8 cellular contexts compared by ENCODE assay signal in genomic region chr3:148075829-148076716, GRCh38.
DNase-seq lines count a peak whose midpoint lies in the region; ATAC-seq and TF ChIP-seq lines count a peak whose summit lies in the region.

No MANE protein-coding gene starts in this region.

- DNase-seq in AG20443 (ENCODE audit: low spot score) (peak; percentile 66), Panc1 (ENCODE audit: low read depth, low spot score) (no peak), fibroblast of peridontal ligament (ENCODE audit: extremely low read depth) (peak; percentile 81), retina (peak; percentile 64)
- no peak for DNase-seq in stimulated activated CD4-positive, alpha-beta T cell treated with anti-CD3 and anti-CD28 coated beads, Interleukin-15, amount 100 ng/mL, for 24 hours

- no peaks in the 10 kb centered on the region for H3K27me3 ChIP-seq in Panc1 (ENCODE audit: control insufficient read depth, insufficient read depth, low read length)

- in situ Hi-C loops in Panc1 (cut with HindIII; ENCODE audit: low pct_unique_long_range_greater_than_20kb, low sequenced_read_pairs) = no loop called here

- no TSS peak for BruUV-seq in Panc1 (replicated peaks; lab: Mats Ljungman, UMichigan)

- H3K4me3 ChIP-seq in HEK293 (ENCODE audit: low read depth, low read length) (no peak overlapping the region), Panc1 (ENCODE audit: low read depth in 2 of 2, low read length in 2 of 2) (no peak overlapping the region)

- H3K36me3 ChIP-seq in HEK293 (ENCODE audit: control insufficient read depth in 2 of 2, insufficient read depth in 1 of 2, low read length in 2 of 2) (no peaks in the 10 kb centered on the region), Panc1 (ENCODE audit: control insufficient read depth, insufficient read depth, low read length) (no peaks in the 10 kb centered on the region; the same call in 1 of the 2 replicates)

- H3K4me1 ChIP-seq in HEK293 (ENCODE audit: control insufficient read depth, insufficient read depth, low read length) = no peaks in the 10 kb centered on the region
- H3K4me1 ChIP-seq in Panc1 (ENCODE audit: control insufficient read depth, insufficient read depth, low read length) = no peaks in the 10 kb centered on the region; the same call in 1 of the 2 replicates

- intact Hi-C loops in Panc1 (cut with micrococcal nuclease; ENCODE audit: unreplicated experiment) = loop anchor here (5.0 kb wide), 1 partner anchor 954 kb away; no protein-coding TSS in a partner anchor

- CTCF ChIA-PET in HEK293 (lab: Yijun Ruan, JAX) = interaction anchor here (0.6 to 2.6 kb wide), 7 partner anchors 10 to 569 kb away, joined by 3 to 17 read pairs (median 3); no protein-coding TSS in a partner anchor
- CTCF ChIA-PET in Panc1 (lab: Charles Lee) = interaction anchor here (0.5 kb wide), 1 partner anchor 10 kb away, joined by 3 read pairs; no protein-coding TSS in a partner anchor

- POLR2A ChIA-PET in HEK293 (lab: Yijun Ruan, JAX) (no interaction called here), Panc1 (lab: Charles Lee) (no interaction called here)

- TF ChIP-seq CTCF in HEK293 (tag by site-specific recombination; IDR thresholded peaks at IDR 0.05) (no peak), Panc1 (IDR thresholded peaks at IDR 0.05) (peak; percentile 80)

- H3K9me3 ChIP-seq in HEK293 (ENCODE audit: control insufficient read depth, insufficient read depth, low read depth, low read length) (no peaks in the 10 kb centered on the region), Panc1 (ENCODE audit: control insufficient read depth, insufficient read depth, low read depth, low read length) (no peaks in the 10 kb centered on the region)

- ATAC-seq in Panc1 (peak; percentile 76), GM21619 (IDR thresholded peaks at IDR 0.05; ENCODE audit: unreplicated experiment) (no peak), HG03354 (IDR thresholded peaks at IDR 0.05; ENCODE audit: poor library complexity, severe bottlenecking, unreplicated experiment) (no peak)

- H3K27ac ChIP-seq in HEK293 (ENCODE audit: extremely low read depth, low read depth, low read length) (no peak overlapping the region), Panc1 (ENCODE audit: low read length) (no peak overlapping the region)

TF ChIP-seq in HEK293, 187 proteins besides CTCF, POLR2A, EP300 and RAD21:
- TF ChIP-seq REPIN1 (tag by site-specific recombination; IDR thresholded peaks at IDR 0.05; ENCODE audit: low read depth) (no peak), ZNF654 (tag by site-specific recombination; IDR thresholded peaks at IDR 0.05; ENCODE audit: low read depth) (peak; percentile 76)
TF ChIP-seq in HEK293: peak in this region for 1.

Comparison
In these comparisons a context has a peak if more than half of its experiments do, and no peak if none do; other contexts are left out.
1. DNase-seq: peak in AG20443 (single experiment), fibroblast of peridontal ligament (single experiment) and retina (single experiment); none in Panc1 (single experiment) and stimulated activated CD4-positive, alpha-beta T cell treated with anti-CD3 and anti-CD28 coated beads, Interleukin-15, amount 100 ng/mL, for 24 hours (single experiment).